8 cellular contexts compared by ENCODE assay signal in the genomic region with DNA sequence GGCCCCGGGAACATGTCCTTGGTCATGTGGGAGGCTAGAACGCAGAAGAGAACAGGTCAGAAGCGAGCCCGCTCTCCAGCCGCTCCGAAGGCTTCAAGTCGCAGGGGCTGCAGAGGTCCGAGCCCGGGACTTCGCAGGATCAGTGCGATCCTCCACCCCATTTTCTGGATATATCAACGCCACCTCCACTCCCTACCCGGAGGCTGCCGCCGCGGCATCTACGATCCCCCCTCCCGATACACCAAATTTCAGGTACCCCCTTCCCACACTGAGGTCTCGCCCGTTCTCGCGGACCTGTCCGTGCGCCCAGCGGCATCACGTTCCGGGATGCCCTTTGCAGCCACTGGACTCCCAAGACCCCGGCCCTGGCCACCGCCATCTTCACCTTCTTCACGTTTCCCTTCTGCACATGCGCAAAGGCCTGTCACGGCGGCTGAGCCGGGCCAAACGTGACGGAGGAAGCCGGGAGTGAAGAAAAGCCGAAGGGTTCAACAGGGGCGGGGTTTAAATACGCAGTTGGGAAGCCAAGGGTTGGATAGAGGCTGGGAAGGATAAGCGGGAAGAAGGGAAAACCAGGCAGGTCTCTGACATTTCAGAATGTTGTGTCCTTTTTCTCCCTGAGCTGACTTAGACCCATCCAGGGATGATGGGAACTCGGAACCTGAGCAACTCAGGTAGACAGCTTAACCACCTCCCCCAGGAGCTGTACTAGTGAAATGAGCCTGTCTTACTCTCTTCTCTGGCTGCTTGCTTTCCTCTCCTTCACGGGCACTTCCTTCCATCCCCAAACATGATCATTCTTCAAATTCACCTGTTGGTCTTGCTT. TPM values are rescaled to one million over a fixed set of nuclear protein-coding genes. Genes with fewer than 3 reads are reported as not detected.
DNase-seq lines count a peak whose midpoint lies in the region; ATAC-seq and TF ChIP-seq lines count a peak whose summit lies in the region.

Gene NDUFB8 (minus strand): TSS at position 399 of the 826 bp plus-strand sequence. CDS start 20 bp downstream, at position 379.

- under 1% methylated on average over 31 of the region's 43 CpGs for WGBS in esophagus muscularis mucosa

- TF ChIP-seq POLR2A in esophagus muscularis mucosa (IDR thresholded peaks at IDR 0.05; ENCODE audit: low read depth) = no peak

- TF ChIP-seq EP300 in esophagus muscularis mucosa (IDR thresholded peaks at IDR 0.05) = no peak

- peak within 1 kb of the TSS; percentile 87 to 98 for H3K4me3 Mint-ChIP-seq in activated T-cell treated with anti-CD3 and anti-CD28 coated beads, Interleukin-2, amount 50 U/mL, for 72 hours

- CTCF ChIA-PET in BJ (lab: Yijun Ruan, JAX) = interaction anchor here (0.7 to 2.7 kb wide), 4 partner anchors 10 to 349 kb away, joined by 3 to 7 read pairs (median 4); no protein-coding TSS in a partner anchor

- H3K4me3 ChIP-seq in BJ (ENCODE audit: low read depth, low read length) (peak within 1 kb of the TSS; percentile 97), esophagus muscularis mucosa (peak within 1 kb of the TSS; percentile 91 to 96 (median 94))

- TF ChIP-seq CTCF in BJ (IDR thresholded peaks at IDR 0.05; ENCODE audit: insufficient read depth, low read depth, low read length) (no peak), esophagus muscularis mucosa (IDR thresholded peaks at IDR 0.05) (peak in 1 of 3 experiments; percentile 27)

- no peak for DNase-seq in BJ (ENCODE audit: low read depth)
- peak; percentile 94 to 97 for DNase-seq in Kasumi-1 (lab: John Stamatoyannopoulos, UW)
- DNase-seq in RPMI7951 (ENCODE audit: low read depth) = peak; percentile 65
- peak; percentile 90 for DNase-seq in activated T-cell treated with anti-CD3 and anti-CD28 coated beads, Interleukin-2, amount 50 U/mL, for 72 hours
- DNase-seq in esophagus muscularis mucosa (ENCODE audit: extremely low spot score) = peak; percentile 98
- peak; percentile 94 for DNase-seq in myocyte (ENCODE audit: low read depth)
- DNase-seq in stimulated activated CD8-positive, alpha-beta memory T cell treated with anti-CD3 and anti-CD28 coated beads, Interleukin-7, amount 100 ng/mL, for 4 hours (ENCODE audit: low read depth in 2 of 2) = peak; percentile 71 to 81

- H3K4me1 Mint-ChIP-seq in activated T-cell treated with anti-CD3 and anti-CD28 coated beads, Interleukin-2, amount 50 U/mL, for 72 hours (ENCODE audit: low read depth) = peaks cover 44% of the 10 kb centered on the region

- POLR2A ChIA-PET in BJ (lab: Charles Lee) = no interaction called here

- ATAC-seq in GM19452 (IDR thresholded peaks at IDR 0.05; ENCODE audit: unreplicated experiment) = peak; percentile 52
- ATAC-seq in activated T-cell treated with anti-CD3 and anti-CD28 coated beads, Interleukin-2, amount 50 U/mL, for 72 hours (replicated peaks in 1 of 2) = peak; percentile 70 to 74

- peaks cover 11% of the 10 kb centered on the region for H3K36me3 ChIP-seq in BJ (ENCODE audit: control insufficient read depth, insufficient read depth, low read length)
- H3K36me3 ChIP-seq in esophagus muscularis mucosa = peaks cover 20 to 33% (median 25%) of the 10 kb centered on the region in 4 donors

- H3K9me3 ChIP-seq in esophagus muscularis mucosa = no peaks in the 10 kb centered on the region

- H3K4me1 ChIP-seq in esophagus muscularis mucosa = peaks cover 19 to 34% (median 31%) of the 10 kb centered on the region in 4 donors

- no peaks in the 10 kb centered on the region for H3K27me3 Mint-ChIP-seq in activated T-cell treated with anti-CD3 and anti-CD28 coated beads, Interleukin-2, amount 50 U/mL, for 72 hours (ENCODE audit: low read depth)

- no peaks in the 10 kb centered on the region for H3K27me3 ChIP-seq in BJ (ENCODE audit: control insufficient read depth, insufficient read depth, low read length)
- H3K27me3 ChIP-seq in esophagus muscularis mucosa = no peaks in the 10 kb centered on the region

- peak within 1 kb of the TSS; percentile 85 to 91 (median 88) for H3K27ac ChIP-seq in esophagus muscularis mucosa (replicated peaks in 1 of 4)

- peak within 1 kb of the TSS; percentile 95 for H3K27ac Mint-ChIP-seq in activated T-cell treated with anti-CD3 and anti-CD28 coated beads, Interleukin-2, amount 50 U/mL, for 72 hours

- intact Hi-C loops in esophagus muscularis mucosa (cut with DNase I) = no loop called here

- H3K9me3 Mint-ChIP-seq in activated T-cell treated with anti-CD3 and anti-CD28 coated beads, Interleukin-2, amount 50 U/mL, for 72 hours = no peaks in the 10 kb centered on the region

- H3K36me3 Mint-ChIP-seq in activated T-cell treated with anti-CD3 and anti-CD28 coated beads, Interleukin-2, amount 50 U/mL, for 72 hours (ENCODE audit: insufficient read depth in 2 of 2) = peaks cover 13 to 17% of the 10 kb centered on the region in 2 donors

RNA-seq across cellular contexts. Expression of gene NDUFB8, which starts in this region (rescaled TPM):
- 170 and 197 TPM in 2 replicates for polyA plus RNA-seq in BJ (2011; rRNA removed)
- polyA minus RNA-seq in BJ (2011; rRNA and poly(A)+ RNA removed) = 62.7 and 97.2 TPM in 2 replicates
- 189 and 282 TPM in 2 replicates for total RNA-seq in RPMI7951 (2014; rRNA removed; shearing (Covaris generic))
- 100 to 1,000 TPM; 327 to 390 TPM for total RNA-seq in activated T-cell treated with anti-CD3 and anti-CD28 coated beads, Interleukin-2, amount 50 U/mL, for 72 hours
- total RNA-seq in esophagus muscularis mucosa (100 to 1,000 TPM; 231 to 315 (median 279) TPM), myocyte (145 and 161 TPM in 2 replicates)
- polyA plus RNA-seq in myocyte (2012) = 215 TPM
